Comparison of ENCODE assay signal across 8 cellular contexts in the genomic region with DNA sequence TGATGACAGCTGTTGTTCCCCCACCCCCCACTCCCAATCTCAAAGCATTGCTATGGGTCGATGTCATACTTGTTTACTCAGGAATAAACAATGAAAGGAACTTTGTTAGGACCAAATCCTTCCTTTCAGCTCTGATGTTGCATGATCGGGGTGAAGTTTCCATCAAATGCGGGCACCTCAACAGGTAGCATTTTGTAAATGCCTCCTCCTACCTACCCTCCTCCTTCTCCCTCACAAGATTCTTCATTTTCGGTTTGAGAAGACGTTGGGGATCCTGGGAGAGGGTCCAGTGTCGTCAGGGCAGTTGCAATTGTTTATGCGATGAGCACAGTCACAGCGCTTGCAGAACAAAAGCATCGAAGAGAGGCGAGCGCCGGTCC. TPM values are rescaled to one million over a fixed set of nuclear protein-coding genes. Genes with fewer than 3 reads are reported as not detected.
DNase-seq lines count a peak whose midpoint lies in the region; ATAC-seq and TF ChIP-seq lines count a peak whose summit lies in the region.

No MANE protein-coding gene starts in this region.

- 0 out of 22 replicates have a peak, but pooled peaks cover 0 to 4% (median 0%) of the 10 kb centered on the region in 11 experiments for H3K36me3 ChIP-seq in BLaER1 treated with 17β-estradiol and CSF1 and Interleukin-3, amounts not matched to agents 10 nM and 100 nM
- H3K36me3 ChIP-seq in endodermal cell (ENCODE audit: control insufficient read depth, insufficient read depth, low read length), result no peaks in the 10 kb centered on the region

- H3K36me3 Mint-ChIP-seq in IgD-negative memory B cell (no peaks in the 10 kb centered on the region), endodermal cell (ENCODE audit: low read depth) (no peaks in the 10 kb centered on the region), neural crest cell (ENCODE audit: low read depth) (no peaks in the 10 kb centered on the region)

- H3K27ac Mint-ChIP-seq in IgD-negative memory B cell (no peak overlapping the region), endodermal cell (no peak overlapping the region), neural crest cell (ENCODE audit: unreplicated experiment) (peak overlapping the region; percentile 98)

- no peaks in the 10 kb centered on the region for H3K9me3 ChIP-seq in BLaER1 treated with 17β-estradiol and CSF1 and Interleukin-3, amounts not matched to agents 10 nM and 100 nM (replicated peaks in 1 of 11)
- H3K9me3 ChIP-seq in endodermal cell (ENCODE audit: control insufficient read depth, low read length), result no peaks in the 10 kb centered on the region

- H3K4me1 Mint-ChIP-seq in IgD-negative memory B cell (peaks cover 4 to 6% (median 6%) of the 10 kb centered on the region in 3 donors), endodermal cell (peaks cover 5% of the 10 kb centered on the region), neural crest cell (peaks cover 34% of the 10 kb centered on the region)

- H3K4me1 ChIP-seq in BLaER1 treated with 17β-estradiol and CSF1 and Interleukin-3, amounts not matched to agents 10 nM and 100 nM, result peaks cover 0 to 22% (median 17%) of the 10 kb centered on the region in 10 experiments; a peak in 17 of 20 replicates
- H3K4me1 ChIP-seq in endodermal cell (ENCODE audit: control insufficient read depth, insufficient read depth, low read length), result no peaks in the 10 kb centered on the region

- no peak for DNase-seq in endodermal cell
- DNase-seq in neural crest cell (ENCODE audit: low read depth, low spot score), result no peak
- no peak for DNase-seq in NCI-H510A (lab: John Stamatoyannopoulos, UW)

- H3K4me3 Mint-ChIP-seq in IgD-negative memory B cell (peak overlapping the region; percentile 78 to 92 (median 89)), endodermal cell (peak overlapping the region; percentile 68), neural crest cell (peak overlapping the region; percentile 98)

- WGBS in endodermal cell (ENCODE audit: insufficient coverage in 1 of 2, insufficient read length in 1 of 2), 2 experiments, result 10 to 25% methylated on average over 2 to 12 of the region's 12 CpGs

- no peak overlapping the region for H3K27ac ChIP-seq in BLaER1 treated with 17β-estradiol and CSF1 and Interleukin-3, amounts not matched to agents 10 nM and 100 nM
- H3K27ac ChIP-seq in endodermal cell (ENCODE audit: low read depth, low read length), result no peak overlapping the region

- H3K27me3 Mint-ChIP-seq in IgD-negative memory B cell (peaks cover 35% of the 10 kb centered on the region), endodermal cell (ENCODE audit: insufficient read depth) (peaks cover 66% of the 10 kb centered on the region), neural crest cell (ENCODE audit: low read depth) (no peaks in the 10 kb centered on the region)

- ATAC-seq in GM21447 (IDR thresholded peaks at IDR 0.05; ENCODE audit: unreplicated experiment) (no peak), GM19463 (IDR thresholded peaks at IDR 0.05; ENCODE audit: unreplicated experiment) (no peak), GM19395 (IDR thresholded peaks at IDR 0.05; ENCODE audit: unreplicated experiment) (no peak)

- H3K4me3 ChIP-seq in BLaER1 treated with 17β-estradiol and CSF1 and Interleukin-3, amounts not matched to agents 10 nM and 100 nM, result peak overlapping the region; percentile 75 to 88 (median 80)
- H3K4me3 ChIP-seq in endodermal cell (ENCODE audit: low read length), result peak overlapping the region; percentile 79

- TF ChIP-seq CTCF in endodermal cell (conservative IDR thresholded peaks at IDR 0.05), result no peak
- TF ChIP-seq CTCF in neural crest cell (conservative IDR thresholded peaks at IDR 0.05), result no peak

- peaks cover 0 to 24% (median 7%) of the 10 kb centered on the region in 11 experiments; a peak in 5 of 22 replicates for H4K20me1 ChIP-seq in BLaER1 treated with 17β-estradiol and CSF1 and Interleukin-3, amounts not matched to agents 10 nM and 100 nM

- H3K4me2 ChIP-seq in BLaER1 treated with 17β-estradiol and CSF1 and Interleukin-3, amounts not matched to agents 10 nM and 100 nM, result peak overlapping the region; percentile 88 to 98 (median 92)

- peak overlapping the region in 8 of 11 experiments; percentile 78 to 89 (median 84); a peak in 15 of 22 replicates for H3K9ac ChIP-seq in BLaER1 treated with 17β-estradiol and CSF1 and Interleukin-3, amounts not matched to agents 10 nM and 100 nM
- no peak overlapping the region for H3K9ac ChIP-seq in endodermal cell (ENCODE audit: extremely low read depth, low read length, poor library complexity, severe bottlenecking)

- H3K27me3 ChIP-seq in BLaER1 treated with 17β-estradiol and CSF1 and Interleukin-3, amounts not matched to agents 10 nM and 100 nM, result peaks cover 0 to 22% (median 11%) of the 10 kb centered on the region in 11 experiments; a peak in 10 of 22 replicates
- peaks cover 73% of the 10 kb centered on the region for H3K27me3 ChIP-seq in endodermal cell (ENCODE audit: control insufficient read depth, insufficient read depth, low read length, poor library complexity, severe bottlenecking)

- H3K9me3 Mint-ChIP-seq in IgD-negative memory B cell, result no peaks in the 10 kb centered on the region
- no peaks in the 10 kb centered on the region for H3K9me3 Mint-ChIP-seq in endodermal cell
- no peaks in the 10 kb centered on the region for H3K9me3 Mint-ChIP-seq in neural crest cell

RNA-seq across cellular contexts. Expression of gene HUNK, which starts 0.8 kb away (rescaled TPM):
- not detected for polyA plus RNA-seq in IgD-negative memory B cell
- total RNA-seq in endodermal cell (1 to 10 TPM; 5.8 to 8.4 TPM), neural crest cell (29.1 and 39.6 TPM in 2 replicates)
- polyA plus RNA-seq in endodermal cell (2013, experiment 1 of 2), result 8.8 TPM
- 8.4 TPM for polyA plus RNA-seq in endodermal cell (2013, experiment 2 of 2)
